1 cellular context compared by ENCODE assay signal in the genomic region with DNA sequence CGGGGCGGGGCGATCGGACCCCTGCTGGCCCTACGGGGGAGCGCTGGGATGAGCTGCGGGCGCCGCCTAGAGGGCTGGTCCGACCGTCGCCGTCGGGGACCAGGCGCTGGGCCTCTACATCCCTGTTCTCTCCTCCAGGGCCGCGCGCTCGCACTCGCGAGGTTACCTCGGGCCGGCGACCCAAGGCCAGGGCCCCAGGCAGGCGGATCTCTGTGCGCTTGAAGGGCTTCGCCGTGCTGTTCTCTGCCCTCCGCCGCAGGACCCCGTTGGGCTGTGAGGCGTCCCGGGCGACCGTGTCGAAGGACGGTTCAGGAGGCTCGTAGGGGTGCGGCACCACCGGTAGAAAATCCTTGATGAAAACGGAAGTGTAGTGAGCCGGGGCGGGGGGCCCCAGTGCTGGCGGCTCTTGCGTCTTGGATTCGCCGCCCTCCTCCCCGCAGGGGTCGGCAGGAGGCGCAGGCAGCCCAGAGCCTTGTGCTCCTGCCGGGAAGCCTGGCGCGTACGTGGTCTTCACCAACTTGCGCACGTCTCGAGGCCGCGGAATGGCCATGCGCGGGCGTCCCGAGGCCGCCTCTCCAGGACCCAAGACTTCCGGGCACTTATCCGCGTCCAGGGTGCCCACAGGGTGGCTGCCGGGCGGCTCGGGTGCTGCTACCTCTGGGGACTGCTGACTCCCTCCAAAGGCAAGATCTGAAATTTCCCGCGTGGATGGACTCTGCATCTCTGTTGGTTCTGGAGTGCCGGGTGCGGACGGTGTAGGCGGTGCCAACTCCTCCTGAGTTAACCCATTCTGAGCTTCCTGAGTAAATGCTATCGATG.
TF ChIP-seq lines count a peak whose summit lies in the region.

No MANE protein-coding gene starts in this region.

TF ChIP-seq in H1, 55 proteins besides CTCF, POLR2A, EP300 and RAD21:
- TF ChIP-seq RXRA (IDR thresholded peaks at IDR 0.05; ENCODE audit: insufficient read depth, low read depth, low read length) (no peak), SUZ12 (IDR thresholded peaks at IDR 0.05; ENCODE audit: low read length) (no peak), CBX5 (IDR thresholded peaks at IDR 0.05; ENCODE audit: low read depth, low read length) (no peak), NANOG (IDR thresholded peaks at IDR 0.05; ENCODE audit: insufficient read depth, low read depth, low read length, poor library complexity, severe bottlenecking) (no peak), SP1 (IDR thresholded peaks at IDR 0.05; ENCODE audit: low read depth, low read length) (no peak), JUN (IDR thresholded peaks at IDR 0.05; ENCODE audit: low read depth, low read length) (no peak), CHD2 (IDR thresholded peaks at IDR 0.05; ENCODE audit: low read length) (peak; percentile 68), MAFK (IDR thresholded peaks at IDR 0.05; ENCODE audit: low read depth, low read length) (no peak), SRF (IDR thresholded peaks at IDR 0.05; ENCODE audit: low read depth, low read length) (no peak), KDM1A (IDR thresholded peaks at IDR 0.05; ENCODE audit: borderline replicate concordance, low read length) (no peak), CBX8 (IDR thresholded peaks at IDR 0.05; ENCODE audit: borderline replicate concordance, low read depth, low read length) (no peak), PHF8 (conservative IDR thresholded peaks at IDR 0.05; ENCODE audit: low read depth, low read length) (peak; percentile 44; the same call in 1 of the 2 replicates), RBBP5 (IDR thresholded peaks at IDR 0.05; ENCODE audit: borderline replicate concordance, low read depth, low read length) (0 out of 2 replicates have a peak, but pooled peaks have one; percentile 63), HDAC2 (IDR thresholded peaks at IDR 0.05; ENCODE audit: borderline replicate concordance in 1 of 2, low read depth in 2 of 2, low read length in 2 of 2) (no peak; a peak in 1 of 4 replicates), SIN3A (conservative IDR thresholded peaks at IDR 0.05 in 1 of 2, IDR thresholded peaks at IDR 0.05 in 1 of 2; ENCODE audit: low read depth in 1 of 2, low read length in 2 of 2) (0 out of 4 replicates have a peak, but pooled peaks of 1 of the 2 experiments have one; percentile 18), CEBPB (IDR thresholded peaks at IDR 0.05; ENCODE audit: low read depth, low read length) (no peak), ASH2L (IDR thresholded peaks at IDR 0.05; ENCODE audit: low read length) (peak; percentile 55), KDM5A (IDR thresholded peaks at IDR 0.05; ENCODE audit: low read length) (no peak), TCF12 (IDR thresholded peaks at IDR 0.05; ENCODE audit: low read depth, low read length) (no peak), KDM4A (IDR thresholded peaks at IDR 0.05; ENCODE audit: low read depth, low read length, severe bottlenecking) (peak; percentile 82), TAF1 (IDR thresholded peaks at IDR 0.05; ENCODE audit: low read depth, low read length) (peak; percentile 64), BCL11A (IDR thresholded peaks at IDR 0.05; ENCODE audit: low read depth in 2 of 2, low read length in 2 of 2) (no peak), TAF7 (optimal IDR thresholded peaks at IDR 0.05; ENCODE audit: borderline replicate concordance, low read depth, low read length) (peak; percentile 46), BACH1 (IDR thresholded peaks at IDR 0.05; ENCODE audit: low read length) (no peak), EGR1 (IDR thresholded peaks at IDR 0.05; ENCODE audit: borderline replicate concordance, low read depth, low read length) (no peak), MAX (IDR thresholded peaks at IDR 0.05) (peak; percentile 73), NRF1 (IDR thresholded peaks at IDR 0.05; ENCODE audit: low read depth, low read length) (no peak)
- TF ChIP-seq, protein P1, sequence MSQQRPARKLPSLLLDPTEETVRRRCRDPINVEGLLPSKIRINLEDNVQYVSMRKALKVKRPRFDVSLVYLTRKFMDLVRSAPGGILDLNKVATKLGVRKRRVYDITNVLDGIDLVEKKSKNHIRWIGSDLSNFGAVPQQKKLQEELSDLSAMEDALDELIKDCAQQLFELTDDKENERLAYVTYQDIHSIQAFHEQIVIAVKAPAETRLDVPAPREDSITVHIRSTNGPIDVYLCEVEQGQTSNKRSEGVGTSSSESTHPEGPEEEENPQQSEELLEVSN (IDR thresholded peaks at IDR 0.05): peak; percentile 75
- TF ChIP-seq, protein P2, sequence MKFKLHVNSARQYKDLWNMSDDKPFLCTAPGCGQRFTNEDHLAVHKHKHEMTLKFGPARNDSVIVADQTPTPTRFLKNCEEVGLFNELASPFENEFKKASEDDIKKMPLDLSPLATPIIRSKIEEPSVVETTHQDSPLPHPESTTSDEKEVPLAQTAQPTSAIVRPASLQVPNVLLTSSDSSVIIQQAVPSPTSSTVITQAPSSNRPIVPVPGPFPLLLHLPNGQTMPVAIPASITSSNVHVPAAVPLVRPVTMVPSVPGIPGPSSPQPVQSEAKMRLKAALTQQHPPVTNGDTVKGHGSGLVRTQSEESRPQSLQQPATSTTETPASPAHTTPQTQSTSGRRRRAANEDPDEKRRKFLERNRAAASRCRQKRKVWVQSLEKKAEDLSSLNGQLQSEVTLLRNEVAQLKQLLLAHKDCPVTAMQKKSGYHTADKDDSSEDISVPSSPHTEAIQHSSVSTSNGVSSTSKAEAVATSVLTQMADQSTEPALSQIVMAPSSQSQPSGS (IDR thresholded peaks at IDR 0.05; ENCODE audit: low read length): no peak
